11 cellular contexts compared by ENCODE assay signal in the genomic region with DNA sequence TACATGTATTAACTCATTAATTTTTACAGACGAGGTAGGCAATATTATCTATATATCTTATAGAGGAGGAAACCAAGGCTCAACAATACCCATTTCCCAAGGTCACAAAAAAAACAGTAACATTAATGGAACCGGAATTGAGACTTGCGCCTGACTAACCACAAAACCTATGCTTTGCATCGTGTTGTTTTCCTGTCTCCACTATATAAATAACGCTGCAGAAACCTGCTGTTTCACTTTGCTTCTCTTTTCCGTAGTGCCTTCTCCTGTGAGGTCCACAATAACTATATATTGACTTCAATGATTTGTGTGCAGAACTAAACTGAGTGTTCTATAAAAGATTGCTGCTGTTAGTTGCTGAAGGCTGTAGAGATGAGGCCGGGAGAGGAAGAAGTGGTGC.
DNase-seq lines count a peak whose midpoint lies in the region; ATAC-seq and TF ChIP-seq lines count a peak whose summit lies in the region.
"Had no signal": no experiment of that assay in that cellular context is flagged by ENCODE, and none has a peak within 500 bp of the region (broad histone marks: within the 10 kb centered on the region; RNA-seq: fewer than 3 reads in every experiment).

No MANE protein-coding gene starts in this region.

- H3K4me1 ChIP-seq in mucosa of descending colon (ENCODE audit: low read depth) = peaks cover 5% of the 10 kb centered on the region

- H3K9me3 ChIP-seq in mucosa of descending colon = no peaks in the 10 kb centered on the region

- TF ChIP-seq CTCF in mucosa of descending colon (IDR thresholded peaks at IDR 0.05) (no peak), endothelial cell (IDR thresholded peaks at IDR 0.05; ENCODE audit: unreplicated experiment) (no peak)

- peaks cover 15% of the 10 kb centered on the region for H3K36me3 Mint-ChIP-seq in IgD-negative memory B cell
- no peaks in the 10 kb centered on the region for H3K36me3 Mint-ChIP-seq in endothelial cell (ENCODE audit: low read depth, unreplicated experiment)

- intact Hi-C loops in mucosa of descending colon (cut with DNase I, micrococcal nuclease) = no loop called here
- intact Hi-C loops in head of caudate nucleus (cut with DNase I) = no loop called here

- no peaks in the 10 kb centered on the region for H3K27me3 Mint-ChIP-seq in IgD-negative memory B cell
- no peaks in the 10 kb centered on the region for H3K27me3 Mint-ChIP-seq in endothelial cell (ENCODE audit: unreplicated experiment)

- peak overlapping the region; percentile 54 to 89 (median 78) for H3K4me3 Mint-ChIP-seq in IgD-negative memory B cell
- no peak overlapping the region for H3K4me3 Mint-ChIP-seq in endothelial cell (ENCODE audit: unreplicated experiment)

- H3K36me3 ChIP-seq in mucosa of descending colon (ENCODE audit: low read depth) = no peaks in the 10 kb centered on the region

- no peak overlapping the region for H3K4me3 ChIP-seq in mucosa of descending colon
- H3K4me3 ChIP-seq: dorsolateral prefrontal cortex had no signal

- H3K4me1 Mint-ChIP-seq in IgD-negative memory B cell = peaks cover 42 to 71% (median 49%) of the 10 kb centered on the region in 3 donors
- no peaks in the 10 kb centered on the region for H3K4me1 Mint-ChIP-seq in endothelial cell (ENCODE audit: unreplicated experiment)

- DNase-seq in mucosa of descending colon (peak in 1 of 3 donors; percentile 8), epidermal melanocyte (ENCODE audit: insufficient read length, low spot score) (no peak), head of caudate nucleus (no peak), endothelial cell (ENCODE audit: low spot score) (no peak)
- DNase-seq: activated CD4-positive, alpha-beta T cell treated with anti-CD3 and anti-CD28 coated beads for 48 hours; dorsolateral prefrontal cortex; H7; trophoblast cell had no signal

- H3K27ac Mint-ChIP-seq in IgD-negative memory B cell (peak overlapping the region; percentile 67 to 96 (median 90)), endothelial cell (ENCODE audit: unreplicated experiment) (no peak overlapping the region)

- peaks cover 2 to 14% (median 9%) of the 10 kb centered on the region in 3 donors for H3K9me3 Mint-ChIP-seq in IgD-negative memory B cell
- H3K9me3 Mint-ChIP-seq in endothelial cell (ENCODE audit: unreplicated experiment) = no peaks in the 10 kb centered on the region

- ATAC-seq in GM18868 (IDR thresholded peaks at IDR 0.05; ENCODE audit: unreplicated experiment) = peak; percentile 37
- peak; percentile 64 for ATAC-seq in GM21529 (IDR thresholded peaks at IDR 0.05; ENCODE audit: unreplicated experiment)
- peak; percentile 77 for ATAC-seq in mucosa of descending colon
